ENCODE assay signal across 33 cellular contexts in genomic region chr14:101591582-101591981, GRCh38. TPM values are rescaled to one million over a fixed set of nuclear protein-coding genes. Genes with fewer than 3 reads are reported as not detected.
"Had no signal": no experiment of that assay in that cellular context is flagged by ENCODE, and none has a peak within 500 bp of the region (broad histone marks: within the 10 kb centered on the region; RNA-seq: fewer than 3 reads in every experiment).

No MANE protein-coding gene starts in this region.

- H3K4me3 ChIP-seq: coronary artery, dorsolateral prefrontal cortex, esophagus muscularis mucosa, gastrocnemius medialis, heart right ventricle had no signal

- H3K27ac ChIP-seq: brain microvascular endothelial cell, coronary artery, dorsolateral prefrontal cortex, esophagus muscularis mucosa, foreskin keratinocyte, gastrocnemius medialis, heart right ventricle, WERI-Rb-1 had no signal

- H3K27me3 ChIP-seq: brain microvascular endothelial cell, esophagus muscularis mucosa, foreskin keratinocyte, gastrocnemius medialis had no signal

- H3K27ac Mint-ChIP-seq: activated B cell treated with CpG ODN at 0.5 μM for 24 hours; activated CD4-positive, alpha-beta memory T cell treated with anti-CD3 and anti-CD28 coated beads, Interleukin-2, amount 10 ng/mL, durations not matched to agents 7 days and 5 days; activated CD4-positive, alpha-beta T cell treated with anti-CD3 and anti-CD28 coated beads, Interleukin-2, amount 10 ng/mL, durations not matched to agents 24 days and 14 days; activated naive CD4-positive, alpha-beta T cell treated with anti-CD3 and anti-CD28 coated beads for 36 hours; activated naive CD4-positive, alpha-beta T cell treated with anti-CD3 and anti-CD28 coated beads, Interleukin-2, amount 50 U/mL, for 24 hours; activated naive CD8-positive, alpha-beta T cell treated with anti-CD3 and anti-CD28 coated beads, Interleukin-2, amount 10 ng/mL, durations not matched to agents 7 days and 5 days; activated T-helper 1 cell treated with anti-CD3 and anti-CD28 coated beads, Interleukin-12 subunit alpha, Interleukin-12 subunit beta, Interleukin-2, Interleukin-4 antibody, amounts not matched to agents 30 ng/mL and 10 ng/mL and 1 ng/mL, durations not matched to agents 14 hours and 24 hours and 36 hours; activated T-helper 2 cell treated with anti-CD3 and anti-CD28 coated beads, Interferon-gamma antibody, Interleukin-2, Interleukin-4, amounts not matched to agents 10 μg/mL and 5 μg/mL and 100 μg/mL, durations not matched to agents 14 hours and 24 hours and 36 hours; dendritic cell treated with granulocyte-macrophage colony-stimulating factor and Interleukin-4, amounts not matched to agents 40 ng/mL and 50 ng/mL, for 4 days; effector memory CD8-positive, alpha-beta T cell; T-helper 17 cell; T-helper 2 cell treated with Interferon-gamma antibody and Interleukin-4, amounts not matched to agents 5 μg/mL and 100 μg/mL, for 36 hours had no signal

- H3K9me3 ChIP-seq: gastrocnemius medialis had no signal

- H3K27me3 Mint-ChIP-seq: activated B cell treated with CpG ODN at 0.5 μM for 24 hours; activated CD4-positive, alpha-beta memory T cell treated with anti-CD3 and anti-CD28 coated beads, Interleukin-2, amount 10 ng/mL, durations not matched to agents 7 days and 5 days; activated naive CD4-positive, alpha-beta T cell treated with anti-CD3 and anti-CD28 coated beads, Interleukin-2, amount 50 U/mL, for 24 hours; central memory CD8-positive, alpha-beta T cell; effector memory CD8-positive, alpha-beta T cell; T-helper 17 cell had no signal

- H3K9me3 Mint-ChIP-seq: activated naive CD4-positive, alpha-beta T cell treated with anti-CD3 and anti-CD28 coated beads, Interleukin-2, amount 50 U/mL, for 24 hours; central memory CD8-positive, alpha-beta T cell; dendritic cell treated with granulocyte-macrophage colony-stimulating factor and Interleukin-4, amounts not matched to agents 40 ng/mL and 50 ng/mL, for 4 days had no signal

- H3K4me1 ChIP-seq: esophagus muscularis mucosa, foreskin keratinocyte, gastrocnemius medialis had no signal

- H3K36me3 Mint-ChIP-seq: activated naive CD4-positive, alpha-beta T cell treated with anti-CD3 and anti-CD28 coated beads, Interleukin-2, amount 50 U/mL, for 24 hours had no signal

- ATAC-seq: activated CD4-positive, CD25-positive, alpha-beta regulatory T cell treated with anti-CD3 and anti-CD28 coated beads, Interleukin-2, amount 50 U/mL, for 24 hours; effector memory CD8-positive, alpha-beta T cell; foreskin keratinocyte; gastrocnemius medialis; T-helper 17 cell had no signal

- H3K4me3 Mint-ChIP-seq: activated B cell treated with CpG ODN at 0.5 μM for 24 hours; activated CD4-positive, alpha-beta memory T cell treated with anti-CD3 and anti-CD28 coated beads, Interleukin-2, amount 10 ng/mL, durations not matched to agents 7 days and 5 days; activated CD4-positive, alpha-beta T cell treated with anti-CD3 and anti-CD28 coated beads, Interleukin-2, amount 10 ng/mL, durations not matched to agents 24 days and 14 days; activated naive CD4-positive, alpha-beta T cell treated with anti-CD3 and anti-CD28 coated beads for 36 hours; activated naive CD4-positive, alpha-beta T cell treated with anti-CD3 and anti-CD28 coated beads, Interleukin-2, amount 50 U/mL, for 24 hours; activated naive CD8-positive, alpha-beta T cell treated with anti-CD3 and anti-CD28 coated beads, Interleukin-2, amount 10 ng/mL, durations not matched to agents 7 days and 5 days; activated T-helper 1 cell treated with anti-CD3 and anti-CD28 coated beads, Interleukin-12 subunit alpha, Interleukin-12 subunit beta, Interleukin-2, Interleukin-4 antibody, amounts not matched to agents 30 ng/mL and 10 ng/mL and 1 ng/mL, durations not matched to agents 14 hours and 24 hours and 36 hours; central memory CD8-positive, alpha-beta T cell; dendritic cell treated with granulocyte-macrophage colony-stimulating factor and Interleukin-4, amounts not matched to agents 40 ng/mL and 50 ng/mL, for 4 days; effector memory CD8-positive, alpha-beta T cell; T-helper 17 cell; T-helper 2 cell treated with Interferon-gamma antibody and Interleukin-4, amounts not matched to agents 5 μg/mL and 100 μg/mL, for 36 hours had no signal

- H3K36me3 ChIP-seq: brain microvascular endothelial cell, esophagus muscularis mucosa, gastrocnemius medialis, heart right ventricle, WERI-Rb-1 had no signal

- DNase-seq: activated B cell treated with CpG ODN at 0.5 μM for 24 hours; activated CD4-positive, alpha-beta memory T cell treated with anti-CD3 and anti-CD28 coated beads, Interleukin-2, amount 10 ng/mL, durations not matched to agents 7 days and 5 days; activated CD4-positive, alpha-beta T cell treated with anti-CD3 and anti-CD28 coated beads, Interleukin-2, amount 10 ng/mL, durations not matched to agents 24 days and 14 days; activated CD4-positive, alpha-beta T cell treated with anti-CD3 and anti-CD28 coated beads, Interleukin-2, amount 50 U/mL, for 4 hours; activated CD8-positive, alpha-beta memory T cell treated with anti-CD3 and anti-CD28 coated beads, Interleukin-2, amount 50 U/mL, for 4 hours; activated naive CD4-positive, alpha-beta T cell treated with anti-CD3 and anti-CD28 coated beads for 36 hours; activated naive CD8-positive, alpha-beta T cell treated with anti-CD3 and anti-CD28 coated beads, Interleukin-2, amount 10 ng/mL, durations not matched to agents 7 days and 5 days; activated T-cell treated with anti-CD3 and anti-CD28 coated beads, Interleukin-2, amount 50 U/mL, for 1 hour; activated T-cell treated with anti-CD3 and anti-CD28 coated beads, Interleukin-2, amount 50 U/mL, for 48 hours; amniotic stem cell; anterior cingulate cortex; brain microvascular endothelial cell; effector memory CD8-positive, alpha-beta T cell; erythroblast; foreskin keratinocyte; gastrocnemius medialis; heart right ventricle; T-helper 1 cell; T-helper 17 cell; T1000; WERI-Rb-1 had no signal

RNA-seq across cellular contexts. Expression of gene DIO3, which starts 30.3 kb away (rescaled TPM):
- total RNA-seq: activated B cell treated with CpG ODN at 0.5 μM for 24 hours; activated CD4-positive, alpha-beta memory T cell treated with anti-CD3 and anti-CD28 coated beads, Interleukin-2, amount 10 ng/mL, durations not matched to agents 7 days and 5 days; activated CD4-positive, alpha-beta T cell treated with anti-CD3 and anti-CD28 coated beads, Interleukin-2, amount 10 ng/mL, durations not matched to agents 24 days and 14 days; activated naive CD4-positive, alpha-beta T cell treated with anti-CD3 and anti-CD28 coated beads for 36 hours; activated naive CD8-positive, alpha-beta T cell treated with anti-CD3 and anti-CD28 coated beads, Interleukin-2, amount 10 ng/mL, durations not matched to agents 7 days and 5 days; activated T-helper 1 cell treated with anti-CD3 and anti-CD28 coated beads, Interleukin-12 subunit alpha, Interleukin-12 subunit beta, Interleukin-2, Interleukin-4 antibody, amounts not matched to agents 30 ng/mL and 10 ng/mL and 1 ng/mL, durations not matched to agents 14 hours and 24 hours and 36 hours; activated T-helper 2 cell treated with anti-CD3 and anti-CD28 coated beads, Interferon-gamma antibody, Interleukin-2, Interleukin-4, amounts not matched to agents 10 μg/mL and 5 μg/mL and 100 μg/mL, durations not matched to agents 14 hours and 24 hours and 36 hours; bronchial epithelial cell; cardiac septum; foreskin keratinocyte; T-helper 17 cell had no signal
- polyA plus RNA-seq: foreskin keratinocyte had no signal
